In genomic region chr1:197917813-197918646, GRCh38 we compare ENCODE assay signal across 7 cellular contexts. TPM values are rescaled to one million over a fixed set of nuclear protein-coding genes. Genes with fewer than 3 reads are reported as not detected.
DNase-seq lines count a peak whose midpoint lies in the region; ATAC-seq and TF ChIP-seq lines count a peak whose summit lies in the region.

No MANE protein-coding gene starts in this region.

- H3K27me3 Mint-ChIP-seq in T-helper 17 cell (peaks cover 100% of the 10 kb centered on the region), progenitor cell of endocrine pancreas (peaks cover 100% of the 10 kb centered on the region)

- H3K4me1 Mint-ChIP-seq in T-helper 17 cell (peaks cover 45% of the 10 kb centered on the region), progenitor cell of endocrine pancreas (ENCODE audit: low read depth) (peaks cover 27% of the 10 kb centered on the region)

- H3K9me3 ChIP-seq in T-helper 17 cell (ENCODE audit: control insufficient read depth, low read length, poor library complexity, severe bottlenecking), result no peaks in the 10 kb centered on the region

- H3K9me3 Mint-ChIP-seq in progenitor cell of endocrine pancreas (ENCODE audit: low read depth), result no peaks in the 10 kb centered on the region

- no peak overlapping the region for H3K27ac ChIP-seq in substantia nigra (ENCODE audit: low read depth, low read length, poor library complexity, severe bottlenecking)

- ATAC-seq in T-helper 17 cell (peak; percentile 12), HG03469 (IDR thresholded peaks at IDR 0.05; ENCODE audit: unreplicated experiment) (no peak)

- H3K4me3 Mint-ChIP-seq in T-helper 17 cell, result peak overlapping the region; percentile 82
- peak overlapping the region; percentile 49 for H3K4me3 Mint-ChIP-seq in progenitor cell of endocrine pancreas (ENCODE audit: low read depth)

- peak overlapping the region; percentile 90 for H3K27ac Mint-ChIP-seq in T-helper 17 cell
- peak overlapping the region; percentile 71 for H3K27ac Mint-ChIP-seq in progenitor cell of endocrine pancreas

- peak overlapping the region; percentile 3 for H3K4me3 ChIP-seq in fibroblast of mammary gland (ENCODE audit: control insufficient read depth, low read depth, low read length)

- TF ChIP-seq CTCF in GM20000 (IDR thresholded peaks at IDR 0.05; ENCODE audit: extremely low read depth, missing control alignments), result no peak
- TF ChIP-seq CTCF in fibroblast of mammary gland (conservative IDR thresholded peaks at IDR 0.05; ENCODE audit: control insufficient read depth, insufficient read depth, low read depth, low read length), result no peak
- no peak for TF ChIP-seq CTCF in progenitor cell of endocrine pancreas (IDR thresholded peaks at IDR 0.05; ENCODE audit: unreplicated experiment)

- H3K36me3 Mint-ChIP-seq in T-helper 17 cell (ENCODE audit: low read depth) (peaks cover 4% of the 10 kb centered on the region), progenitor cell of endocrine pancreas (ENCODE audit: insufficient read depth) (no peaks in the 10 kb centered on the region)

- peak; percentile 22 for DNase-seq in GM20000 (ENCODE audit: low spot score)
- DNase-seq in T-helper 17 cell, result no peak
- no peak for DNase-seq in fibroblast of mammary gland (ENCODE audit: low read depth)
- no peak for DNase-seq in progenitor cell of endocrine pancreas (ENCODE audit: low spot score, unreplicated experiment)
- no peak for DNase-seq in NCI-H1436 (lab: John Stamatoyannopoulos, UW)
- no peak for DNase-seq in substantia nigra (lab: John Stamatoyannopoulos, UW)

RNA-seq across cellular contexts. Expression of gene LHX9, which starts 0.9 kb away (rescaled TPM):
- total RNA-seq in T-helper 17 cell, result not detected
- total RNA-seq in progenitor cell of endocrine pancreas, result not detected in 2 replicates

RNA-seq across cellular contexts. Expression of gene C1orf53, which starts 15.6 kb away (rescaled TPM):
- total RNA-seq in T-helper 17 cell (not detected), progenitor cell of endocrine pancreas (4.0 and 4.3 TPM in 2 replicates)
